ENCODE assay signal across 28 cellular contexts in genomic region chr7:25545125-25546008, GRCh38.
DNase-seq lines count a peak whose midpoint lies in the region; ATAC-seq and TF ChIP-seq lines count a peak whose summit lies in the region.
"Had no signal": no experiment of that assay in that cellular context is flagged by ENCODE, and none has a peak within 500 bp of the region (broad histone marks: within the 10 kb centered on the region; RNA-seq: fewer than 3 reads in every experiment).

No MANE protein-coding gene starts in this region.

- no peak overlapping the region for H3K4me3 Mint-ChIP-seq in neural crest cell
- no peak overlapping the region for H3K4me3 Mint-ChIP-seq in activated T-helper 17 cell treated with anti-CD3 and anti-CD28 coated beads, Interleukin-2, amount 50 U/mL, for 72 hours
- H3K4me3 Mint-ChIP-seq: activated naive CD4-positive, alpha-beta T cell treated with anti-CD3 and anti-CD28 coated beads for 36 hours; CD14-positive monocyte; stimulated activated naive CD8-positive, alpha-beta T cell treated with anti-CD3 and anti-CD28 coated beads, Interleukin-15, amount 100 ng/mL, for 72 hours had no signal

- H3K9me3 ChIP-seq in HAP-1: no peaks in the 10 kb centered on the region; the same call in 1 of the 2 replicates
- H3K9me3 ChIP-seq: esophagus muscularis mucosa, neutrophil, sigmoid colon had no signal

- DNase-seq in NCI-H82 (lab: John Stamatoyannopoulos, UW): peak; percentile 8
- no peak for DNase-seq in NCI-H82 treated with DMSO at 0.1 percent for 48 hours (lab: John Stamatoyannopoulos, UW; ENCODE audit: unreplicated experiment)
- DNase-seq in left ventricle myocardium superior: peak; percentile 51
- DNase-seq in neural crest cell (ENCODE audit: low read depth, low spot score): no peak
- no peak for DNase-seq in HAP-1 (ENCODE audit: low spot score in 2 of 2)
- DNase-seq: activated CD4-positive, alpha-beta T cell treated with anti-CD3 and anti-CD28 coated beads, Interleukin-2, amount 50 U/mL, for 48 hours; activated CD8-positive, alpha-beta memory T cell treated with anti-CD3 and anti-CD28 coated beads, Interleukin-2, amount 50 U/mL, for 4 hours; activated naive CD4-positive, alpha-beta T cell treated with anti-CD3 and anti-CD28 coated beads for 36 hours; amniotic stem cell; brain microvascular endothelial cell; DMS79; foreskin fibroblast; GDM1; left cardiac atrium; mesenchymal stem cell; NCI-H446 treated with DMSO at 0.1 percent for 48 hours; posterior cingulate gyrus; RPMI8226; sigmoid colon; stimulated activated CD4-positive, alpha-beta T cell treated with anti-CD3 and anti-CD28 coated beads, Interleukin-12 subunit alpha, Interleukin-12 subunit beta, amount 100 ng/mL, for 4 hours; stimulated activated CD4-positive, alpha-beta T cell treated with anti-CD3 and anti-CD28 coated beads, Interleukin-2, amount 100 ng/mL, for 48 hours; stimulated activated naive CD8-positive, alpha-beta T cell treated with anti-CD3 and anti-CD28 coated beads, Interleukin-15, amount 100 ng/mL, for 72 hours had no signal

- no peaks in the 10 kb centered on the region for H3K36me3 ChIP-seq in HAP-1 (replicated peaks)
- H3K36me3 ChIP-seq: brain microvascular endothelial cell, esophagus muscularis mucosa, neutrophil, sigmoid colon had no signal

- no peak for TF ChIP-seq CTCF in neural crest cell (conservative IDR thresholded peaks at IDR 0.05)

- H3K4me1 Mint-ChIP-seq in neural crest cell: peaks cover 28% of the 10 kb centered on the region
- H3K4me1 Mint-ChIP-seq in activated T-helper 17 cell treated with anti-CD3 and anti-CD28 coated beads, Interleukin-2, amount 50 U/mL, for 72 hours: no peaks in the 10 kb centered on the region
- H3K4me1 Mint-ChIP-seq: CD14-positive monocyte; stimulated activated naive CD8-positive, alpha-beta T cell treated with anti-CD3 and anti-CD28 coated beads, Interleukin-15, amount 100 ng/mL, for 72 hours had no signal

- H3K27me3 Mint-ChIP-seq in neural crest cell (ENCODE audit: low read depth): peaks cover 5% of the 10 kb centered on the region
- peaks cover 38% of the 10 kb centered on the region for H3K27me3 Mint-ChIP-seq in activated T-helper 17 cell treated with anti-CD3 and anti-CD28 coated beads, Interleukin-2, amount 50 U/mL, for 72 hours

- peak; percentile 78 for ATAC-seq in left ventricle myocardium superior
- ATAC-seq in activated T-helper 17 cell treated with anti-CD3 and anti-CD28 coated beads, Interleukin-2, amount 50 U/mL, for 72 hours (replicated peaks): no peak
- ATAC-seq in HG02623 (IDR thresholded peaks at IDR 0.05; ENCODE audit: unreplicated experiment): no peak
- no peak for ATAC-seq in GM18519 (IDR thresholded peaks at IDR 0.05; ENCODE audit: low FRiP score, unreplicated experiment)
- ATAC-seq: stimulated activated naive CD8-positive, alpha-beta T cell treated with anti-CD3 and anti-CD28 coated beads, Interleukin-15, amount 100 ng/mL, for 72 hours had no signal

- H3K9me3 Mint-ChIP-seq in neural crest cell: peaks cover 7% of the 10 kb centered on the region
- no peaks in the 10 kb centered on the region for H3K9me3 Mint-ChIP-seq in activated T-helper 17 cell treated with anti-CD3 and anti-CD28 coated beads, Interleukin-2, amount 50 U/mL, for 72 hours
- H3K9me3 Mint-ChIP-seq: activated naive CD4-positive, alpha-beta T cell treated with anti-CD3 and anti-CD28 coated beads for 36 hours; stimulated activated naive CD8-positive, alpha-beta T cell treated with anti-CD3 and anti-CD28 coated beads, Interleukin-15, amount 100 ng/mL, for 72 hours had no signal

- H3K4me1 ChIP-seq in HAP-1: no peaks in the 10 kb centered on the region; the same call in 1 of the 2 replicates
- H3K4me1 ChIP-seq: sigmoid colon had no signal

- H3K4me3 ChIP-seq in HAP-1: no peak overlapping the region
- H3K4me3 ChIP-seq: esophagus muscularis mucosa, sigmoid colon had no signal

- H3K27ac Mint-ChIP-seq in neural crest cell (ENCODE audit: unreplicated experiment): peak overlapping the region; percentile 92
- no peak overlapping the region for H3K27ac Mint-ChIP-seq in activated T-helper 17 cell treated with anti-CD3 and anti-CD28 coated beads, Interleukin-2, amount 50 U/mL, for 72 hours
- H3K27ac Mint-ChIP-seq: activated naive CD4-positive, alpha-beta T cell treated with anti-CD3 and anti-CD28 coated beads for 36 hours; CD14-positive monocyte; stimulated activated naive CD8-positive, alpha-beta T cell treated with anti-CD3 and anti-CD28 coated beads, Interleukin-15, amount 100 ng/mL, for 72 hours had no signal

- no peaks in the 10 kb centered on the region for H3K27me3 ChIP-seq in HAP-1 (ENCODE audit: low read depth)
- H3K27me3 ChIP-seq: brain microvascular endothelial cell, esophagus muscularis mucosa, neutrophil, sigmoid colon had no signal

- peaks cover 4% of the 10 kb centered on the region for H3K36me3 Mint-ChIP-seq in neural crest cell (ENCODE audit: low read depth)
- no peaks in the 10 kb centered on the region for H3K36me3 Mint-ChIP-seq in activated T-helper 17 cell treated with anti-CD3 and anti-CD28 coated beads, Interleukin-2, amount 50 U/mL, for 72 hours (ENCODE audit: low read depth)
- H3K36me3 Mint-ChIP-seq: CD14-positive monocyte had no signal

- in situ Hi-C loops in HAP-1 (cut with MboI; ENCODE audit: low sequenced_read_pairs): no loop called here

- intact Hi-C loops in left ventricle myocardium superior (cut with micrococcal nuclease): no loop called here

Comparison
In these comparisons a context has a peak if more than half of its experiments do, and no peak if none do; other contexts are left out.
1. DNase-seq: peak in NCI-H82 (single experiment) and left ventricle myocardium superior (single experiment); none in NCI-H82 treated with DMSO at 0.1 percent for 48 hours (single experiment), neural crest cell (single experiment) and HAP-1 (0 of 2).